Comparison of ENCODE assay signal across 7 cellular contexts in genomic region chr2:37937568-37937967, GRCh38. TPM values are rescaled to one million over a fixed set of nuclear protein-coding genes. Genes with fewer than 3 reads are reported as not detected.
DNase-seq lines count a peak whose midpoint lies in the region; ATAC-seq and TF ChIP-seq lines count a peak whose summit lies in the region.
"Not testable (repeated sequence)": the region's sequence is repeated elsewhere in the genome, so short reads cannot be mapped to it uniquely, and the experiment has no call there.

No MANE protein-coding gene starts in this region.

- H3K27ac Mint-ChIP-seq in activated B cell treated with CpG ODN at 0.5 μM for 24 hours, result peak overlapping the region; percentile 31

- H3K9me3 ChIP-seq in BLaER1, result peaks cover 39% of the 10 kb centered on the region
- H3K9me3 ChIP-seq in GM23248 (ENCODE audit: low read depth); smooth muscle cell (replicated peaks; ENCODE audit: low read depth): not testable (repeated sequence)

- POLR2A ChIA-PET in activated B cell treated with CpG ODN at 0.5 μM for 24 hours (lab: Charles Lee), result not testable (repeated sequence)

- intact Hi-C loops in activated B cell treated with CpG ODN at 0.5 μM for 24 hours (cut with micrococcal nuclease), result not testable (repeated sequence)

- not testable (repeated sequence) for H3K27ac ChIP-seq in BLaER1; GM23248; smooth muscle cell (ENCODE audit: low read depth)

- not testable (repeated sequence) for H3K27me3 ChIP-seq in BLaER1; GM23248 (replicated peaks; ENCODE audit: insufficient read depth); smooth muscle cell (ENCODE audit: low read depth)

- H3K4me1 ChIP-seq in BLaER1, result peaks cover 52% of the 10 kb centered on the region
- H3K4me1 ChIP-seq in GM23248 (ENCODE audit: insufficient read depth), result peaks cover 15% of the 10 kb centered on the region
- not testable (repeated sequence) for H3K4me1 ChIP-seq in smooth muscle cell (ENCODE audit: low read depth)

- not testable (repeated sequence) for H3F3A ChIP-seq in GM23248 (ENCODE audit: insufficient read depth); smooth muscle cell (ENCODE audit: low read depth)

- H3K9me2 ChIP-seq in GM23248 (ENCODE audit: insufficient read depth), result not testable (repeated sequence)

- ATAC-seq in activated B cell treated with CpG ODN at 0.5 μM for 24 hours (ENCODE audit: low read depth), result not testable (repeated sequence)

- peaks cover 74% of the 10 kb centered on the region for H3K4me1 Mint-ChIP-seq in activated B cell treated with CpG ODN at 0.5 μM for 24 hours

- not testable (repeated sequence) for H3K27me3 Mint-ChIP-seq in activated B cell treated with CpG ODN at 0.5 μM for 24 hours

- CTCF ChIA-PET in activated B cell treated with CpG ODN at 0.5 μM for 24 hours (lab: Charles Lee), result not testable (repeated sequence)

- peaks cover 14% of the 10 kb centered on the region; the same call in 1 of the 2 replicates for H3K36me3 ChIP-seq in BLaER1
- H3K36me3 ChIP-seq in GM23248 (ENCODE audit: low read depth); smooth muscle cell (ENCODE audit: low read depth): not testable (repeated sequence)

- 31 to 48% methylated on average over 1 of the region's 1 CpG for WGBS in GM23248 (ENCODE audit: low coverage in 1 of 2, low lambda C conversion rate in 2 of 2, missing lambda C conversion rate in 2 of 2), 2 experiments
- WGBS in smooth muscle cell (ENCODE audit: low lambda C conversion rate), result 20% methylated on average over 1 of the region's 1 CpG

- not testable (repeated sequence) for H3K9ac ChIP-seq in BLaER1; GM23248; smooth muscle cell (ENCODE audit: low read depth)

- peak overlapping the region; percentile 50 for H3K4me3 Mint-ChIP-seq in activated B cell treated with CpG ODN at 0.5 μM for 24 hours

- in situ Hi-C loops in GM23248 (cut with MboI), result not testable (repeated sequence)

- not testable (repeated sequence) for H3K4me3 ChIP-seq in BLaER1; GM23248; choroid plexus epithelial cell (ENCODE audit: low read depth, low read length); smooth muscle cell

- H3K9me3 Mint-ChIP-seq in activated B cell treated with CpG ODN at 0.5 μM for 24 hours, result not testable (repeated sequence)

- not testable (repeated sequence) for H3K79me2 ChIP-seq in GM23248 (ENCODE audit: insufficient read depth); smooth muscle cell (ENCODE audit: low read depth)

- H4K20me1 ChIP-seq in BLaER1; GM23248 (ENCODE audit: insufficient read depth); smooth muscle cell (ENCODE audit: low read depth): not testable (repeated sequence)

- H3K4me2 ChIP-seq in BLaER1 (peak overlapping the region; percentile 64), GM23248 (ENCODE audit: unreplicated experiment) (peak overlapping the region; percentile 23), smooth muscle cell (peak overlapping the region; percentile 57)

- H2AFZ ChIP-seq in GM23248, result 0 out of 2 replicates have a peak overlapping the region, but pooled peaks have one; percentile 19
- H2AFZ ChIP-seq in smooth muscle cell (ENCODE audit: low read depth), result not testable (repeated sequence)

- not testable (repeated sequence) for DNase-seq in GM23248; activated B cell treated with CpG ODN at 0.5 μM for 24 hours; smooth muscle cell (lab: John Stamatoyannopoulos, UW; ENCODE audit: unreplicated experiment)
- DNase-seq in OCI-M1 (lab: John Stamatoyannopoulos, UW), result peak; percentile 71
- peak; percentile 15 for DNase-seq in choroid plexus epithelial cell (ENCODE audit: low read depth)
- DNase-seq in iris pigment epithelial cell (ENCODE audit: low read depth), result peak; percentile 34

- not testable (repeated sequence) for H3K36me3 Mint-ChIP-seq in activated B cell treated with CpG ODN at 0.5 μM for 24 hours (ENCODE audit: low read depth)

- TF ChIP-seq CTCF in activated B cell treated with CpG ODN at 0.5 μM for 24 hours (IDR thresholded peaks at IDR 0.05); choroid plexus epithelial cell (conservative IDR thresholded peaks at IDR 0.05; ENCODE audit: low read depth, low read length); smooth muscle cell (IDR thresholded peaks at IDR 0.05; ENCODE audit: borderline replicate concordance, insufficient read depth, poor library complexity, severe bottlenecking): not testable (repeated sequence)

RNA-seq across cellular contexts. Expression of gene RMDN2, which starts 12.5 kb away (rescaled TPM):
- 2.5 and 5.8 TPM in 2 replicates for total RNA-seq in GM23248 (2014; rRNA removed; shearing (Covaris generic))
- polyA plus RNA-seq in GM23248 (2016; fragmentation: Nextera tagmentation; extraction: Ambion mirVana), result 9.3 and 11.1 TPM in 2 replicates
- 7.0 TPM in 2 replicates for total RNA-seq in activated B cell treated with CpG ODN at 0.5 μM for 24 hours
- total RNA-seq in smooth muscle cell, result 4.3 and 5.6 TPM in 2 replicates
- polyA plus RNA-seq in smooth muscle cell, result 3.6 and 5.0 TPM in 2 replicates
